1 cellular context compared by ENCODE assay signal in genomic region chr1:84478876-84479868, GRCh38.
TF ChIP-seq lines count a peak whose summit lies in the region.

RPF1 (plus strand) TSS chr1:84479266; CDS start chr1:84479282, 16 bp downstream.

TF ChIP-seq in A549, 52 proteins besides CTCF, POLR2A, EP300 and RAD21 (continued from another document):
- TF ChIP-seq REST (IDR thresholded peaks at IDR 0.05): peak; percentile 40; the same call in 1 of the 2 replicates
- TF ChIP-seq MAFK (IDR thresholded peaks at IDR 0.05; ENCODE audit: partially characterized antibody): no peak
- TF ChIP-seq NR3C1 (IDR thresholded peaks at IDR 0.05): no peak
- TF ChIP-seq E2F6 (IDR thresholded peaks at IDR 0.05; ENCODE audit: borderline replicate concordance, low read depth): 0 out of 2 replicates have a peak, but pooled peaks have one; percentile 67
- peak; percentile 96 for TF ChIP-seq EHMT2 (IDR thresholded peaks at IDR 0.05; ENCODE audit: low read depth)
- TF ChIP-seq RFX5 (IDR thresholded peaks at IDR 0.05): no peak
- TF ChIP-seq, protein P1, sequence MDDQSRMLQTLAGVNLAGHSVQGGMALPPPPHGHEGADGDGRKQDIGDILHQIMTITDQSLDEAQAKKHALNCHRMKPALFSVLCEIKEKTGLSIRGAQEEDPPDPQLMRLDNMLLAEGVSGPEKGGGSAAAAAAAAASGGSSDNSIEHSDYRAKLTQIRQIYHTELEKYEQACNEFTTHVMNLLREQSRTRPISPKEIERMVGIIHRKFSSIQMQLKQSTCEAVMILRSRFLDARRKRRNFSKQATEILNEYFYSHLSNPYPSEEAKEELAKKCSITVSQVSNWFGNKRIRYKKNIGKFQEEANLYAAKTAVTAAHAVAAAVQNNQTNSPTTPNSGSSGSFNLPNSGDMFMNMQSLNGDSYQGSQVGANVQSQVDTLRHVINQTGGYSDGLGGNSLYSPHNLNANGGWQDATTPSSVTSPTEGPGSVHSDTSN (IDR thresholded peaks at IDR 0.05): no peak
- TF ChIP-seq HMGXB4 (CRISPR knock-in tag; IDR thresholded peaks at IDR 0.05; ENCODE audit: borderline replicate concordance): no peak
- TF ChIP-seq JUN (IDR thresholded peaks at IDR 0.05): peak; percentile 83 to 91; a peak in 4 of 5 replicates
- TF ChIP-seq, protein P2, sequence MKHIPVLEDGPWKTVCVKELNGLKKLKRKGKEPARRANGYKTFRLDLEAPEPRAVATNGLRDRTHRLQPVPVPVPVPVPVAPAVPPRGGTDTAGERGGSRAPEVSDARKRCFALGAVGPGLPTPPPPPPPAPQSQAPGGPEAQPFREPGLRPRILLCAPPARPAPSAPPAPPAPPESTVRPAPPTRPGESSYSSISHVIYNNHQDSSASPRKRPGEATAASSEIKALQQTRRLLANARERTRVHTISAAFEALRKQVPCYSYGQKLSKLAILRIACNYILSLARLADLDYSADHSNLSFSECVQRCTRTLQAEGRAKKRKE (CRISPR knock-in tag; IDR thresholded peaks at IDR 0.05; ENCODE audit: low read depth): no peak
- no peak for TF ChIP-seq RARB (CRISPR knock-in tag; IDR thresholded peaks at IDR 0.05)
- TF ChIP-seq CEBPB (IDR thresholded peaks at IDR 0.05): no peak
- no peak for TF ChIP-seq HEYL (CRISPR knock-in tag; IDR thresholded peaks at IDR 0.05)
- TF ChIP-seq, protein P3, sequence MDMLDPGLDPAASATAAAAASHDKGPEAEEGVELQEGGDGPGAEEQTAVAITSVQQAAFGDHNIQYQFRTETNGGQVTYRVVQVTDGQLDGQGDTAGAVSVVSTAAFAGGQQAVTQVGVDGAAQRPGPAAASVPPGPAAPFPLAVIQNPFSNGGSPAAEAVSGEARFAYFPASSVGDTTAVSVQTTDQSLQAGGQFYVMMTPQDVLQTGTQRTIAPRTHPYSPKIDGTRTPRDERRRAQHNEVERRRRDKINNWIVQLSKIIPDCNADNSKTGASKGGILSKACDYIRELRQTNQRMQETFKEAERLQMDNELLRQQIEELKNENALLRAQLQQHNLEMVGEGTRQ (IDR thresholded peaks at IDR 0.05): no peak
- TF ChIP-seq FOSB (CRISPR knock-in tag; IDR thresholded peaks at IDR 0.05): no peak
- no peak for TF ChIP-seq ESRRA (IDR thresholded peaks at IDR 0.05; ENCODE audit: borderline replicate concordance, low read length)
- peak; percentile 70 for TF ChIP-seq MAX (IDR thresholded peaks at IDR 0.05)
- no peak for TF ChIP-seq SREBF2 (IDR thresholded peaks at IDR 0.05)
- peak; percentile 26; the same call in 1 of the 2 replicates for TF ChIP-seq HOXB5 (CRISPR knock-in tag; IDR thresholded peaks at IDR 0.05)
- 0 out of 2 replicates have a peak, but pooled peaks have one; percentile 49 for TF ChIP-seq EHF (CRISPR knock-in tag; IDR thresholded peaks at IDR 0.05)
- no peak for TF ChIP-seq KDM1A (IDR thresholded peaks at IDR 0.05; ENCODE audit: low read depth)
- TF ChIP-seq POLR2AphosphoS2 (conservative IDR thresholded peaks at IDR 0.05; ENCODE audit: low read length): no peak
- TF ChIP-seq RCOR1 (IDR thresholded peaks at IDR 0.05; ENCODE audit: low read depth, low read length): no peak
- no peak for TF ChIP-seq CHD2 (IDR thresholded peaks at IDR 0.05; ENCODE audit: low read length, partially characterized antibody)
- no peak for TF ChIP-seq MAZ (IDR thresholded peaks at IDR 0.05; ENCODE audit: borderline replicate concordance, low read depth, low read length)
